1 cellular context compared by ENCODE assay signal in the genomic region with DNA sequence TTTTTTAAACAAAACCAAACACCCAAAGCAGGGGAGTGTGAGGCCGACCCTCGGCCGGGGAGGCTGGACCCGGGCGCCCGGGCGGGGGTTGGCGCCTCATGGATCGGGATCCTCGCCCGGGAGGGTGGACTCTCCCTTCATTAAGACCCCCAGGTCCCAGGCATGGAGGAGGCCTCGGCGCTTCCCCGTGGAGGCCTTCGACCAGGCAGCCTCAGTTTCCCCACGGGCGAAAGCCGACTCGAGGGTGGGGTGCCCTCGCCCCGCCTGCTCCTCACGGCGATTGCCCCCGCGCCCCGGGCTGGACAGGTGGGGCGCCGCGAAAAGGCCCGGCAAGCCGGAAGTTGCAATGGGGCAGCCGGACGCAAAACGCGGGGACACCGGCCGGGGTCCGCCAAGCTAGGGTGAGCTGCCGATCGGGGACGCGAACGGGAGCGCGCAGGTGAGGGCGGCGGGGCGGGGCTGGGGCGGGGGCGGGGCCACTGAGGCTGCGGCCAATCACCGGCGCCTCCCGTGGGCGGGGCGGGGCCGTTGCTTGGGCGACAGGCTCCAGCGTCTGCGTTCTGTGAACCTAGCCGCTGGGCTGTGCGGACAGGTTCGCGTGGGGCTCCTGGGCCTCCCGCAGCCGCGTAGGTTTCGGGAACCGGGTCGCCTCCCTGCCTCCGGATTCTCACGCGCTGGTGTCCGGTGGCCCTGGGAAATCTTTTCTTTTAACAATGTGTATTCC.
A peak's percentile ranks its signal among the peaks of the same experiment; 100 is the strongest.
TF ChIP-seq lines count a peak whose summit lies in the region.

No MANE protein-coding gene starts in this region.

TF ChIP-seq in HepG2, 621 proteins besides CTCF, POLR2A, EP300 and RAD21 (continued from another document and continues in another):
- TF ChIP-seq ZNF234 (CRISPR knock-in tag; conservative IDR thresholded peaks at IDR 0.05) = peak; percentile 76; the same call in 1 of the 2 replicates
- peak; percentile 68 for TF ChIP-seq POGZ (CRISPR knock-in tag; IDR thresholded peaks at IDR 0.05)
- no peak for TF ChIP-seq ZNF672 (CRISPR knock-in tag; IDR thresholded peaks at IDR 0.05)
- no peak for TF ChIP-seq GPN1 (CRISPR knock-in tag; IDR thresholded peaks at IDR 0.05; ENCODE audit: borderline replicate concordance)
- TF ChIP-seq ELF3 (CRISPR knock-in tag; IDR thresholded peaks at IDR 0.05) = peak; percentile 65
- no peak for TF ChIP-seq REL (CRISPR knock-in tag; conservative IDR thresholded peaks at IDR 0.05)
- TF ChIP-seq ZIK1 (CRISPR knock-in tag; IDR thresholded peaks at IDR 0.05; ENCODE audit: borderline replicate concordance, low read depth) = no peak
- TF ChIP-seq, protein P1, sequence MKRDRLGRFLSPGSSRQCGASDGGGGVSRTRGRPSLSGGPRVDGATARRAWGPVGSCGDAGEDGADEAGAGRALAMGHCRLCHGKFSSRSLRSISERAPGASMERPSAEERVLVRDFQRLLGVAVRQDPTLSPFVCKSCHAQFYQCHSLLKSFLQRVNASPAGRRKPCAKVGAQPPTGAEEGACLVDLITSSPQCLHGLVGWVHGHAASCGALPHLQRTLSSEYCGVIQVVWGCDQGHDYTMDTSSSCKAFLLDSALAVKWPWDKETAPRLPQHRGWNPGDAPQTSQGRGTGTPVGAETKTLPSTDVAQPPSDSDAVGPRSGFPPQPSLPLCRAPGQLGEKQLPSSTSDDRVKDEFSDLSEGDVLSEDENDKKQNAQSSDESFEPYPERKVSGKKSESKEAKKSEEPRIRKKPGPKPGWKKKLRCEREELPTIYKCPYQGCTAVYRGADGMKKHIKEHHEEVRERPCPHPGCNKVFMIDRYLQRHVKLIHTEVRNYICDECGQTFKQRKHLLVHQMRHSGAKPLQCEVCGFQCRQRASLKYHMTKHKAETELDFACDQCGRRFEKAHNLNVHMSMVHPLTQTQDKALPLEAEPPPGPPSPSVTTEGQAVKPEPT (CRISPR knock-in tag; IDR thresholded peaks at IDR 0.05; ENCODE audit: low read depth) = no peak
- no peak for TF ChIP-seq ZNF850 (CRISPR knock-in tag; conservative IDR thresholded peaks at IDR 0.05)
- TF ChIP-seq, protein P2, sequence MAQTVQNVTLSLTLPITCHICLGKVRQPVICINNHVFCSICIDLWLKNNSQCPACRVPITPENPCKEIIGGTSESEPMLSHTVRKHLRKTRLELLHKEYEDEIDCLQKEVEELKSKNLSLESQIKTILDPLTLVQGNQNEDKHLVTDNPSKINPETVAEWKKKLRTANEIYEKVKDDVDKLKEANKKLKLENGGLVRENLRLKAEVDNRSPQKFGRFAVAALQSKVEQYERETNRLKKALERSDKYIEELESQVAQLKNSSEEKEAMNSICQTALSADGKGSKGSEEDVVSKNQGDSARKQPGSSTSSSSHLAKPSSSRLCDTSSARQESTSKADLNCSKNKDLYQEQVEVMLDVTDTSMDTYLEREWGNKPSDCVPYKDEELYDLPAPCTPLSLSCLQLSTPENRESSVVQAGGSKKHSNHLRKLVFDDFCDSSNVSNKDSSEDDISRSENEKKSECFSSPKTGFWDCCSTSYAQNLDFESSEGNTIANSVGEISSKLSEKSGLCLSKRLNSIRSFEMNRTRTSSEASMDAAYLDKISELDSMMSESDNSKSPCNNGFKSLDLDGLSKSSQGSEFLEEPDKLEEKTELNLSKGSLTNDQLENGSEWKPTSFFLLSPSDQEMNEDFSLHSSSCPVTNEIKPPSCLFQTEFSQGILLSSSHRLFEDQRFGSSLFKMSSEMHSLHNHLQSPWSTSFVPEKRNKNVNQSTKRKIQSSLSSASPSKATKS (CRISPR knock-in tag; IDR thresholded peaks at IDR 0.05) = no peak
- 0 out of 2 replicates have a peak, but pooled peaks have one; percentile 2 for TF ChIP-seq ZNF367 (CRISPR knock-in tag; IDR thresholded peaks at IDR 0.05; ENCODE audit: borderline replicate concordance)
- TF ChIP-seq, protein P3, sequence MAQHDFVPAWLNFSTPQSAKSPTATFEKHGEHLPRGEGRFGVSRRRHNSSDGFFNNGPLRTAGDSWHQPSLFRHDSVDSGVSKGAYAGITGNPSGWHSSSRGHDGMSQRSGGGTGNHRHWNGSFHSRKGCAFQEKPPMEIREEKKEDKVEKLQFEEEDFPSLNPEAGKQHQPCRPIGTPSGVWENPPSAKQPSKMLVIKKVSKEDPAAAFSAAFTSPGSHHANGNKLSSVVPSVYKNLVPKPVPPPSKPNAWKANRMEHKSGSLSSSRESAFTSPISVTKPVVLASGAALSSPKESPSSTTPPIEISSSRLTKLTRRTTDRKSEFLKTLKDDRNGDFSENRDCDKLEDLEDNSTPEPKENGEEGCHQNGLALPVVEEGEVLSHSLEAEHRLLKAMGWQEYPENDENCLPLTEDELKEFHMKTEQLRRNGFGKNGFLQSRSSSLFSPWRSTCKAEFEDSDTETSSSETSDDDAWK (CRISPR knock-in tag; IDR thresholded peaks at IDR 0.05) = no peak
- TF ChIP-seq PAWR (CRISPR knock-in tag; IDR thresholded peaks at IDR 0.05; ENCODE audit: borderline replicate concordance) = no peak
- TF ChIP-seq ZNF746 (CRISPR knock-in tag; IDR thresholded peaks at IDR 0.05) = 0 out of 2 replicates have a peak, but pooled peaks have one; percentile 45
- TF ChIP-seq ZNF30 (CRISPR knock-in tag; IDR thresholded peaks at IDR 0.05) = no peak
- TF ChIP-seq, protein P4, sequence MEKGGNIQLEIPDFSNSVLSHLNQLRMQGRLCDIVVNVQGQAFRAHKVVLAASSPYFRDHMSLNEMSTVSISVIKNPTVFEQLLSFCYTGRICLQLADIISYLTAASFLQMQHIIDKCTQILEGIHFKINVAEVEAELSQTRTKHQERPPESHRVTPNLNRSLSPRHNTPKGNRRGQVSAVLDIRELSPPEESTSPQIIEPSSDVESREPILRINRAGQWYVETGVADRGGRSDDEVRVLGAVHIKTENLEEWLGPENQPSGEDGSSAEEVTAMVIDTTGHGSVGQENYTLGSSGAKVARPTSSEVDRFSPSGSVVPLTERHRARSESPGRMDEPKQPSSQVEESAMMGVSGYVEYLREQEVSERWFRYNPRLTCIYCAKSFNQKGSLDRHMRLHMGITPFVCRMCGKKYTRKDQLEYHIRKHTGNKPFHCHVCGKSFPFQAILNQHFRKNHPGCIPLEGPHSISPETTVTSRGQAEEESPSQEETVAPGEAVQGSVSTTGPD (CRISPR knock-in tag; IDR thresholded peaks at IDR 0.05) = no peak
- TF ChIP-seq ZC3H4 (CRISPR knock-in tag; IDR thresholded peaks at IDR 0.05; ENCODE audit: borderline replicate concordance) = peak; percentile 52; the same call in 1 of the 2 replicates
- TF ChIP-seq ZNF326 (CRISPR knock-in tag; IDR thresholded peaks at IDR 0.05; ENCODE audit: borderline replicate concordance) = no peak
- TF ChIP-seq FOXA1 (IDR thresholded peaks at IDR 0.05) = no peak
- TF ChIP-seq FOXA1 (CRISPR knock-in tag; IDR thresholded peaks at IDR 0.05) = no peak
- no peak for TF ChIP-seq HOXD1 (CRISPR knock-in tag; IDR thresholded peaks at IDR 0.05)
- TF ChIP-seq MED13 (CRISPR knock-in tag; IDR thresholded peaks at IDR 0.05) = no peak
- peak; percentile 86; the same call in 1 of the 2 replicates for TF ChIP-seq MYC (CRISPR knock-in tag; IDR thresholded peaks at IDR 0.05; ENCODE audit: borderline replicate concordance)
- no peak for TF ChIP-seq MTA3 (CRISPR knock-in tag; IDR thresholded peaks at IDR 0.05)
- TF ChIP-seq PRPF4 (IDR thresholded peaks at IDR 0.05; ENCODE audit: low read depth, low read length, poor library complexity, severe bottlenecking) = no peak
- TF ChIP-seq NFE2 (CRISPR knock-in tag; IDR thresholded peaks at IDR 0.05) = no peak
- no peak for TF ChIP-seq ZNF792 (CRISPR knock-in tag; IDR thresholded peaks at IDR 0.05)
- TF ChIP-seq, protein P5, sequence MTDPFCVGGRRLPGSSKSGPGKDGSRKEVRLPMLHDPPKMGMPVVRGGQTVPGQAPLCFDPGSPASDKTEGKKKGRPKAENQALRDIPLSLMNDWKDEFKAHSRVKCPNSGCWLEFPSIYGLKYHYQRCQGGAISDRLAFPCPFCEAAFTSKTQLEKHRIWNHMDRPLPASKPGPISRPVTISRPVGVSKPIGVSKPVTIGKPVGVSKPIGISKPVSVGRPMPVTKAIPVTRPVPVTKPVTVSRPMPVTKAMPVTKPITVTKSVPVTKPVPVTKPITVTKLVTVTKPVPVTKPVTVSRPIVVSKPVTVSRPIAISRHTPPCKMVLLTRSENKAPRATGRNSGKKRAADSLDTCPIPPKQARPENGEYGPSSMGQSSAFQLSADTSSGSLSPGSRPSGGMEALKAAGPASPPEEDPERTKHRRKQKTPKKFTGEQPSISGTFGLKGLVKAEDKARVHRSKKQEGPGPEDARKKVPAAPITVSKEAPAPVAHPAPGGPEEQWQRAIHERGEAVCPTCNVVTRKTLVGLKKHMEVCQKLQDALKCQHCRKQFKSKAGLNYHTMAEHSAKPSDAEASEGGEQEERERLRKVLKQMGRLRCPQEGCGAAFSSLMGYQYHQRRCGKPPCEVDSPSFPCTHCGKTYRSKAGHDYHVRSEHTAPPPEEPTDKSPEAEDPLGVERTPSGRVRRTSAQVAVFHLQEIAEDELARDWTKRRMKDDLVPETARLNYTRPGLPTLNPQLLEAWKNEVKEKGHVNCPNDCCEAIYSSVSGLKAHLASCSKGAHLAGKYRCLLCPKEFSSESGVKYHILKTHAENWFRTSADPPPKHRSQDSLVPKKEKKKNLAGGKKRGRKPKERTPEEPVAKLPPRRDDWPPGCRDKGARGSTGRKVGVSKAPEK (CRISPR knock-in tag; IDR thresholded peaks at IDR 0.05; ENCODE audit: borderline replicate concordance) = no peak
- no peak for TF ChIP-seq IRX3 (CRISPR knock-in tag; IDR thresholded peaks at IDR 0.05; ENCODE audit: borderline replicate concordance, low read depth)
- no peak for TF ChIP-seq NFIB (CRISPR knock-in tag; IDR thresholded peaks at IDR 0.05; ENCODE audit: borderline replicate concordance)
- TF ChIP-seq TBX3 (IDR thresholded peaks at IDR 0.05; ENCODE audit: borderline replicate concordance) = no peak
- TF ChIP-seq ZNF720 (CRISPR knock-in tag; IDR thresholded peaks at IDR 0.05) = no peak
- TF ChIP-seq, protein P6, sequence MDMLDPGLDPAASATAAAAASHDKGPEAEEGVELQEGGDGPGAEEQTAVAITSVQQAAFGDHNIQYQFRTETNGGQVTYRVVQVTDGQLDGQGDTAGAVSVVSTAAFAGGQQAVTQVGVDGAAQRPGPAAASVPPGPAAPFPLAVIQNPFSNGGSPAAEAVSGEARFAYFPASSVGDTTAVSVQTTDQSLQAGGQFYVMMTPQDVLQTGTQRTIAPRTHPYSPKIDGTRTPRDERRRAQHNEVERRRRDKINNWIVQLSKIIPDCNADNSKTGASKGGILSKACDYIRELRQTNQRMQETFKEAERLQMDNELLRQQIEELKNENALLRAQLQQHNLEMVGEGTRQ (IDR thresholded peaks at IDR 0.05; ENCODE audit: low read depth, low read length) = no peak
- TF ChIP-seq, protein P6 (CRISPR knock-in tag; IDR thresholded peaks at IDR 0.05; ENCODE audit: borderline replicate concordance) = no peak
- TF ChIP-seq, protein P7, sequence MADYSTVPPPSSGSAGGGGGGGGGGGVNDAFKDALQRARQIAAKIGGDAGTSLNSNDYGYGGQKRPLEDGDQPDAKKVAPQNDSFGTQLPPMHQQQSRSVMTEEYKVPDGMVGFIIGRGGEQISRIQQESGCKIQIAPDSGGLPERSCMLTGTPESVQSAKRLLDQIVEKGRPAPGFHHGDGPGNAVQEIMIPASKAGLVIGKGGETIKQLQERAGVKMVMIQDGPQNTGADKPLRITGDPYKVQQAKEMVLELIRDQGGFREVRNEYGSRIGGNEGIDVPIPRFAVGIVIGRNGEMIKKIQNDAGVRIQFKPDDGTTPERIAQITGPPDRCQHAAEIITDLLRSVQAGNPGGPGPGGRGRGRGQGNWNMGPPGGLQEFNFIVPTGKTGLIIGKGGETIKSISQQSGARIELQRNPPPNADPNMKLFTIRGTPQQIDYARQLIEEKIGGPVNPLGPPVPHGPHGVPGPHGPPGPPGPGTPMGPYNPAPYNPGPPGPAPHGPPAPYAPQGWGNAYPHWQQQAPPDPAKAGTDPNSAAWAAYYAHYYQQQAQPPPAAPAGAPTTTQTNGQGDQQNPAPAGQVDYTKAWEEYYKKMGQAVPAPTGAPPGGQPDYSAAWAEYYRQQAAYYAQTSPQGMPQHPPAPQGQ (CRISPR knock-in tag; IDR thresholded peaks at IDR 0.05; ENCODE audit: borderline replicate concordance) = no peak
- TF ChIP-seq DMAP1 (CRISPR knock-in tag; IDR thresholded peaks at IDR 0.05) = peak; percentile 68; the same call in 1 of the 2 replicates
- TF ChIP-seq ZNF577 (CRISPR knock-in tag; IDR thresholded peaks at IDR 0.05; ENCODE audit: borderline replicate concordance, low read depth) = no peak
- TF ChIP-seq, protein P8, sequence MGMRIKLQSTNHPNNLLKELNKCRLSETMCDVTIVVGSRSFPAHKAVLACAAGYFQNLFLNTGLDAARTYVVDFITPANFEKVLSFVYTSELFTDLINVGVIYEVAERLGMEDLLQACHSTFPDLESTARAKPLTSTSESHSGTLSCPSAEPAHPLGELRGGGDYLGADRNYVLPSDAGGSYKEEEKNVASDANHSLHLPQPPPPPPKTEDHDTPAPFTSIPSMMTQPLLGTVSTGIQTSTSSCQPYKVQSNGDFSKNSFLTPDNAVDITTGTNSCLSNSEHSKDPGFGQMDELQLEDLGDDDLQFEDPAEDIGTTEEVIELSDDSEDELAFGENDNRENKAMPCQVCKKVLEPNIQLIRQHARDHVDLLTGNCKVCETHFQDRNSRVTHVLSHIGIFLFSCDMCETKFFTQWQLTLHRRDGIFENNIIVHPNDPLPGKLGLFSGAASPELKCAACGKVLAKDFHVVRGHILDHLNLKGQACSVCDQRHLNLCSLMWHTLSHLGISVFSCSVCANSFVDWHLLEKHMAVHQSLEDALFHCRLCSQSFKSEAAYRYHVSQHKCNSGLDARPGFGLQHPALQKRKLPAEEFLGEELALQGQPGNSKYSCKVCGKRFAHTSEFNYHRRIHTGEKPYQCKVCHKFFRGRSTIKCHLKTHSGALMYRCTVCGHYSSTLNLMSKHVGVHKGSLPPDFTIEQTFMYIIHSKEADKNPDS (CRISPR knock-in tag; IDR thresholded peaks at IDR 0.05) = no peak
- TF ChIP-seq ZNF546 (CRISPR knock-in tag; conservative IDR thresholded peaks at IDR 0.05) = no peak
- TF ChIP-seq ZNF333 (CRISPR knock-in tag; IDR thresholded peaks at IDR 0.05; ENCODE audit: borderline replicate concordance) = peak; percentile 67; the same call in 1 of the 2 replicates
- peak; percentile 30; the same call in 1 of the 2 replicates for TF ChIP-seq MTA1 (CRISPR knock-in tag; IDR thresholded peaks at IDR 0.05; ENCODE audit: borderline replicate concordance)
- TF ChIP-seq, protein P9, sequence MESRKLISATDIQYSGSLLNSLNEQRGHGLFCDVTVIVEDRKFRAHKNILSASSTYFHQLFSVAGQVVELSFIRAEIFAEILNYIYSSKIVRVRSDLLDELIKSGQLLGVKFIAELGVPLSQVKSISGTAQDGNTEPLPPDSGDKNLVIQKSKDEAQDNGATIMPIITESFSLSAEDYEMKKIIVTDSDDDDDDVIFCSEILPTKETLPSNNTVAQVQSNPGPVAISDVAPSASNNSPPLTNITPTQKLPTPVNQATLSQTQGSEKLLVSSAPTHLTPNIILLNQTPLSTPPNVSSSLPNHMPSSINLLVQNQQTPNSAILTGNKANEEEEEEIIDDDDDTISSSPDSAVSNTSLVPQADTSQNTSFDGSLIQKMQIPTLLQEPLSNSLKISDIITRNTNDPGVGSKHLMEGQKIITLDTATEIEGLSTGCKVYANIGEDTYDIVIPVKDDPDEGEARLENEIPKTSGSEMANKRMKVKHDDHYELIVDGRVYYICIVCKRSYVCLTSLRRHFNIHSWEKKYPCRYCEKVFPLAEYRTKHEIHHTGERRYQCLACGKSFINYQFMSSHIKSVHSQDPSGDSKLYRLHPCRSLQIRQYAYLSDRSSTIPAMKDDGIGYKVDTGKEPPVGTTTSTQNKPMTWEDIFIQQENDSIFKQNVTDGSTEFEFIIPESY (CRISPR knock-in tag; IDR thresholded peaks at IDR 0.05) = no peak
- TF ChIP-seq ZNF790 (CRISPR knock-in tag; IDR thresholded peaks at IDR 0.05; ENCODE audit: borderline replicate concordance) = no peak
